17 cellular contexts compared by ENCODE assay signal in genomic region chrX:68413254-68413653, GRCh38. TPM values are rescaled to one million over a fixed set of nuclear protein-coding genes. Genes with fewer than 3 reads are reported as not detected.
DNase-seq lines count a peak whose midpoint lies in the region; TF ChIP-seq lines count a peak whose summit lies in the region.
"Had no signal": no experiment of that assay in that cellular context is flagged by ENCODE, and none has a peak within 500 bp of the region (broad histone marks: within the 10 kb centered on the region; RNA-seq: fewer than 3 reads in every experiment).

No MANE protein-coding gene starts in this region.

- no peaks in the 10 kb centered on the region for H3K27me3 Mint-ChIP-seq in nephron (ENCODE audit: low read depth)
- no peaks in the 10 kb centered on the region for H3K27me3 Mint-ChIP-seq in osteocyte (ENCODE audit: unreplicated experiment)
- H3K27me3 Mint-ChIP-seq: B cell had no signal

- H3K4me3 Mint-ChIP-seq in nephron (no peak overlapping the region), osteocyte (ENCODE audit: unreplicated experiment) (no peak overlapping the region)
- H3K4me3 Mint-ChIP-seq: B cell; CD4-positive, alpha-beta T cell; CD8-positive, alpha-beta memory T cell; H9; HFFc6 had no signal

- peak overlapping the region in 2 of 3 experiments; percentile 73 to 89 for H3K27ac Mint-ChIP-seq in nephron
- no peak overlapping the region for H3K27ac Mint-ChIP-seq in osteocyte (ENCODE audit: unreplicated experiment)
- H3K27ac Mint-ChIP-seq: B cell; CD4-positive, alpha-beta T cell; CD8-positive, alpha-beta memory T cell; H9; HFFc6 had no signal

- TF ChIP-seq CTCF in nephron (IDR thresholded peaks at IDR 0.05; ENCODE audit: unreplicated experiment in 3 of 3) (no peak), osteocyte (IDR thresholded peaks at IDR 0.05) (no peak)

- H3K36me3 Mint-ChIP-seq in nephron (ENCODE audit: low read depth), result peaks cover 3% of the 10 kb centered on the region
- H3K36me3 Mint-ChIP-seq in osteocyte (ENCODE audit: unreplicated experiment), result no peaks in the 10 kb centered on the region
- H3K36me3 Mint-ChIP-seq: CD14-positive monocyte; CD8-positive, alpha-beta memory T cell had no signal

- H3K9me3 Mint-ChIP-seq in nephron (no peaks in the 10 kb centered on the region), osteocyte (ENCODE audit: unreplicated experiment) (peaks cover 3% of the 10 kb centered on the region)
- H3K9me3 Mint-ChIP-seq: CD14-positive monocyte; CD4-positive, alpha-beta T cell; CD8-positive, alpha-beta memory T cell; HFFc6 had no signal

- H3K4me1 Mint-ChIP-seq in nephron, result peaks cover 45% of the 10 kb centered on the region
- H3K4me1 Mint-ChIP-seq in osteocyte (ENCODE audit: unreplicated experiment), result peaks cover 5% of the 10 kb centered on the region
- H3K4me1 Mint-ChIP-seq: B cell; CD8-positive, alpha-beta memory T cell had no signal

- DNase-seq in NCI-H82 (lab: John Stamatoyannopoulos, UW) (peak; percentile 3), NCI-H82 treated with DMSO at 0.1 percent for 48 hours (lab: John Stamatoyannopoulos, UW; ENCODE audit: unreplicated experiment) (no peak), NCI-H2171 (lab: John Stamatoyannopoulos, UW) (peak; percentile 1), osteocyte (ENCODE audit: extremely low spot score, unreplicated experiment) (no peak)
- DNase-seq in stimulated activated CD4-positive, alpha-beta T cell treated with anti-CD3 and anti-CD28 coated beads, Interleukin-12 subunit alpha, Interleukin-12 subunit beta, amount 100 ng/mL, for 4 hours, result no peak
- DNase-seq: CD4-positive, alpha-beta T cell; CD8-positive, alpha-beta memory T cell; DMS 273 treated with DMSO at 0.1 percent for 48 hours; DMS79; EL; GDM1; GM23248; H9; HFFc6 had no signal

RNA-seq across cellular contexts. Expression of gene OPHN1, which starts 20.0 kb away (rescaled TPM):
- 10.4 and 10.9 TPM in 2 replicates for total RNA-seq in osteocyte
- total RNA-seq: CD4-positive, alpha-beta T cell had no signal

Comparison
In these comparisons a context has a peak if more than half of its experiments do, and no peak if none do; other contexts are left out.
1. DNase-seq: peak in NCI-H82 (single experiment) and NCI-H2171 (single experiment); none in NCI-H82 treated with DMSO at 0.1 percent for 48 hours (single experiment), osteocyte (single experiment) and stimulated activated CD4-positive, alpha-beta T cell treated with anti-CD3 and anti-CD28 coated beads, Interleukin-12 subunit alpha, Interleukin-12 subunit beta, amount 100 ng/mL, for 4 hours (single experiment).